16 cellular contexts compared by ENCODE assay signal in genomic region chr3:182482692-182483091, GRCh38.
DNase-seq lines count a peak whose midpoint lies in the region; ATAC-seq and TF ChIP-seq lines count a peak whose summit lies in the region.
"Had no signal": no experiment of that assay in that cellular context is flagged by ENCODE, and none has a peak within 500 bp of the region (broad histone marks: within the 10 kb centered on the region; RNA-seq: fewer than 3 reads in every experiment).

No MANE protein-coding gene starts in this region.

- H3K18ac ChIP-seq in neuronal stem cell (ENCODE audit: low read length) = no peak overlapping the region

- H3K27ac ChIP-seq in neuronal stem cell (replicated peaks; ENCODE audit: low read length) (peak overlapping the region; percentile 54), ovary (no peak overlapping the region)
- H3K27ac ChIP-seq: BLaER1 treated with 17β-estradiol and CSF1 and Interleukin-3, amounts not matched to agents 10 nM and 100 nM had no signal

- no peaks in the 10 kb centered on the region for H3K79me1 ChIP-seq in neuronal stem cell (ENCODE audit: low read depth, low read length)

- H3K4me3 ChIP-seq in neuronal stem cell (ENCODE audit: low read length in 2 of 2) (no peak overlapping the region), ovary (no peak overlapping the region)
- H3K4me3 ChIP-seq: BLaER1 treated with 17β-estradiol and CSF1 and Interleukin-3, amounts not matched to agents 10 nM and 100 nM had no signal

- TF ChIP-seq CTCF in ovary (IDR thresholded peaks at IDR 0.05) = no peak

- no peak overlapping the region for H3K4ac ChIP-seq in neuronal stem cell (ENCODE audit: low read length)

- no peaks in the 10 kb centered on the region for H3K9me3 ChIP-seq in neuronal stem cell (replicated peaks in 1 of 2; ENCODE audit: control insufficient read depth in 2 of 2, insufficient read depth in 1 of 2, low read depth in 1 of 2, low read length in 2 of 2)
- no peaks in the 10 kb centered on the region for H3K9me3 ChIP-seq in ovary

- no peak overlapping the region for H2BK120ac ChIP-seq in neuronal stem cell (ENCODE audit: low read depth, low read length)

- no peak overlapping the region for H2AK5ac ChIP-seq in neuronal stem cell (ENCODE audit: low read depth, low read length)

- no peak overlapping the region for H3K4me2 ChIP-seq in neuronal stem cell (ENCODE audit: insufficient read depth, low read length, poor library complexity, severe bottlenecking)
- H3K4me2 ChIP-seq: BLaER1 treated with 17β-estradiol and CSF1 and Interleukin-3, amounts not matched to agents 10 nM and 100 nM had no signal

- H3K4me1 ChIP-seq in neuronal stem cell (ENCODE audit: control insufficient read depth in 2 of 2, insufficient read depth in 1 of 2, low read depth in 1 of 2, low read length in 2 of 2) (peaks cover 0 to 6% of the 10 kb centered on the region in 2 donors), ovary (ENCODE audit: insufficient read depth) (no peaks in the 10 kb centered on the region)

- H2BK15ac ChIP-seq in neuronal stem cell (ENCODE audit: low read length) = no peak overlapping the region

- peak overlapping the region; percentile 45 for H2AFZ ChIP-seq in neuronal stem cell (ENCODE audit: low read length)

- DNase-seq in NCI-H1105 treated with DMSO at 0.1 percent for 48 hours (lab: John Stamatoyannopoulos, UW) = peak; percentile 34
- no peak for DNase-seq in NCI-H1105 (lab: John Stamatoyannopoulos, UW)
- DNase-seq in NCI-H2081 (lab: John Stamatoyannopoulos, UW) = peak; percentile 48 to 72
- DNase-seq in NCI-H774 (lab: John Stamatoyannopoulos, UW) = peak; percentile 89
- DNase-seq in neuronal stem cell (ENCODE audit: low spot score) = no peak
- no peak for DNase-seq in GDM1 (lab: John Stamatoyannopoulos, UW)
- no peak for DNase-seq in left cardiac atrium
- DNase-seq in ovary = no peak
- DNase-seq: DMS53, KG1, NCI-H1092, NCI-H2029 treated with DMSO at 0.1 percent for 48 hours, NCI-H524 treated with DMSO at 0.1 percent for 48 hours, SHP77 had no signal

- TF ChIP-seq EP300 in ovary (IDR thresholded peaks at IDR 0.05) = no peak

- H3K36me3 ChIP-seq in neuronal stem cell (replicated peaks in 1 of 2; ENCODE audit: control insufficient read depth in 2 of 2, insufficient read depth in 2 of 2, low read length in 2 of 2) = no peaks in the 10 kb centered on the region
- no peaks in the 10 kb centered on the region for H3K36me3 ChIP-seq in ovary
- H3K36me3 ChIP-seq: BLaER1 treated with 17β-estradiol and CSF1 and Interleukin-3, amounts not matched to agents 10 nM and 100 nM had no signal

- H3K14ac ChIP-seq in neuronal stem cell (ENCODE audit: low read length) = no peak overlapping the region

- H3K27me3 ChIP-seq in neuronal stem cell (ENCODE audit: control insufficient read depth in 3 of 3, insufficient read depth in 3 of 3, low read depth in 1 of 3, low read length in 3 of 3) (no peaks in the 10 kb centered on the region), ovary (no peaks in the 10 kb centered on the region)
- H3K27me3 ChIP-seq: BLaER1 treated with 17β-estradiol and CSF1 and Interleukin-3, amounts not matched to agents 10 nM and 100 nM had no signal

- no peak for ATAC-seq in left cardiac atrium
- ATAC-seq: Panc1 had no signal

- no peak overlapping the region for H4K8ac ChIP-seq in neuronal stem cell (ENCODE audit: low read depth, low read length)

- H3K23ac ChIP-seq in neuronal stem cell (ENCODE audit: low read depth, low read length, poor library complexity) = no peak overlapping the region

- no peak overlapping the region for H2BK12ac ChIP-seq in neuronal stem cell (ENCODE audit: low read length)

- no CpG with 5 or more reads among the region's 4 CpGs for WGBS in neuronal stem cell (ENCODE audit: extremely low coverage in 2 of 2, insufficient read length in 2 of 2, insufficient replicate concordance in 1 of 2), 2 donors
- 25 to 52% (median 28%) methylated on average over 4 of the region's 4 CpGs for WGBS in ovary, 3 donors

- intact Hi-C loops in left cardiac atrium (cut with DNase I) (no loop called here), ovary (cut with DNase I) (no loop called here)

- TF ChIP-seq POLR2A in ovary (IDR thresholded peaks at IDR 0.05) = no peak

- no peak overlapping the region for H2BK5ac ChIP-seq in neuronal stem cell (ENCODE audit: low read length)

- no peak overlapping the region for H4K91ac ChIP-seq in neuronal stem cell (ENCODE audit: low read depth, low read length, poor library complexity)

- H3K9ac ChIP-seq in neuronal stem cell (ENCODE audit: low read depth, low read length, poor library complexity) = no peak overlapping the region
- H3K9ac ChIP-seq: BLaER1 treated with 17β-estradiol and CSF1 and Interleukin-3, amounts not matched to agents 10 nM and 100 nM had no signal

Comparison
In these comparisons a context has a peak if more than half of its experiments do, and no peak if none do; other contexts are left out.
1. DNase-seq: peak in NCI-H1105 treated with DMSO at 0.1 percent for 48 hours (single experiment), NCI-H2081 (2 of 2) and NCI-H774 (single experiment); none in NCI-H1105 (single experiment), neuronal stem cell (single experiment), GDM1 (single experiment), left cardiac atrium (single experiment) and ovary (0 of 5).